28 cellular contexts compared by ENCODE assay signal in genomic region chr2:39136799-39137198, GRCh38. TPM values are rescaled to one million over a fixed set of nuclear protein-coding genes. Genes with fewer than 3 reads are reported as not detected.
A peak's percentile ranks its signal among the peaks of the same experiment; 100 is the strongest.
DNase-seq lines count a peak whose midpoint lies in the region; ATAC-seq and TF ChIP-seq lines count a peak whose summit lies in the region.
"Had no signal": no experiment of that assay in that cellular context is flagged by ENCODE, and none has a peak within 500 bp of the region (broad histone marks: within the 10 kb centered on the region; RNA-seq: fewer than 3 reads in every experiment).

No MANE protein-coding gene starts in this region.

- peaks cover 5% of the 10 kb centered on the region for H3K36me3 Mint-ChIP-seq in activated CD8-positive, alpha-beta memory T cell treated with anti-CD3 and anti-CD28 coated beads, Interleukin-2, amount 10 ng/mL, durations not matched to agents 7 days and 5 days
- no peaks in the 10 kb centered on the region for H3K36me3 Mint-ChIP-seq in activated T-helper 1 cell treated with anti-CD3 and anti-CD28 coated beads, Interleukin-12 subunit alpha, Interleukin-12 subunit beta, Interleukin-2, Interleukin-4 antibody, amounts not matched to agents 30 ng/mL and 10 ng/mL and 1 ng/mL, durations not matched to agents 14 hours and 24 hours and 36 hours (ENCODE audit: low read depth)
- H3K36me3 Mint-ChIP-seq: immature natural killer cell, naive B cell, WTC11 had no signal

- CTCF ChIA-PET in activated CD8-positive, alpha-beta memory T cell treated with anti-CD3 and anti-CD28 coated beads, Interleukin-2, amount 10 ng/mL, durations not matched to agents 7 days and 5 days (lab: Charles Lee) = interaction anchor here (0.7 to 2.2 kb wide), 5 partner anchors 8 to 189 kb away, joined by 3 to 11 read pairs (median 3); no protein-coding TSS in a partner anchor

- peak; percentile 50 for ATAC-seq in activated CD8-positive, alpha-beta memory T cell treated with anti-CD3 and anti-CD28 coated beads, Interleukin-2, amount 10 ng/mL, durations not matched to agents 7 days and 5 days
- no peak for ATAC-seq in GM19328 (IDR thresholded peaks at IDR 0.05; ENCODE audit: unreplicated experiment)
- ATAC-seq: gastrocnemius medialis, WTC11 had no signal

- H3K9ac ChIP-seq in Karpas-422 (ENCODE audit: low read length) = no peak overlapping the region

- H3K9me3 ChIP-seq in Karpas-422 (ENCODE audit: low read length) = no peaks in the 10 kb centered on the region
- no peaks in the 10 kb centered on the region for H3K9me3 ChIP-seq in osteoblast (ENCODE audit: low read depth, low read length)
- H3K9me3 ChIP-seq: BE2C, gastrocnemius medialis, left ventricle myocardium inferior, suprapubic skin had no signal

- H3K27ac ChIP-seq in Karpas-422 (ENCODE audit: low read length) (peak overlapping the region; percentile 43; the same call in 1 of the 2 replicates), osteoblast (ENCODE audit: low read depth, low read length) (no peak overlapping the region)
- H3K27ac ChIP-seq: cardiac muscle cell, gastrocnemius medialis, left ventricle myocardium inferior, suprapubic skin had no signal

- H3K9me2 ChIP-seq in Karpas-422 (replicated peaks; ENCODE audit: insufficient read depth, low read length) = no peaks in the 10 kb centered on the region

- H3K4me1 ChIP-seq in Karpas-422 (ENCODE audit: low read length) (peaks cover 60% of the 10 kb centered on the region), osteoblast (ENCODE audit: insufficient read depth, low read length) (no peaks in the 10 kb centered on the region)

- H3K4me3 Mint-ChIP-seq in activated CD8-positive, alpha-beta memory T cell treated with anti-CD3 and anti-CD28 coated beads, Interleukin-2, amount 10 ng/mL, durations not matched to agents 7 days and 5 days = peak overlapping the region; percentile 45
- H3K4me3 Mint-ChIP-seq in activated T-helper 1 cell treated with anti-CD3 and anti-CD28 coated beads, Interleukin-12 subunit alpha, Interleukin-12 subunit beta, Interleukin-2, Interleukin-4 antibody, amounts not matched to agents 30 ng/mL and 10 ng/mL and 1 ng/mL, durations not matched to agents 14 hours and 24 hours and 36 hours = peak overlapping the region; percentile 21
- H3K4me3 Mint-ChIP-seq: H9, naive B cell, WTC11 had no signal

- no peaks in the 10 kb centered on the region for H3K9me3 Mint-ChIP-seq in activated CD8-positive, alpha-beta memory T cell treated with anti-CD3 and anti-CD28 coated beads, Interleukin-2, amount 10 ng/mL, durations not matched to agents 7 days and 5 days (ENCODE audit: low read depth)
- no peaks in the 10 kb centered on the region for H3K9me3 Mint-ChIP-seq in activated T-helper 1 cell treated with anti-CD3 and anti-CD28 coated beads, Interleukin-12 subunit alpha, Interleukin-12 subunit beta, Interleukin-2, Interleukin-4 antibody, amounts not matched to agents 30 ng/mL and 10 ng/mL and 1 ng/mL, durations not matched to agents 14 hours and 24 hours and 36 hours
- H3K9me3 Mint-ChIP-seq: H9, immature natural killer cell, naive B cell, WTC11 had no signal

- no peak for TF ChIP-seq CTCF in osteoblast (IDR thresholded peaks at IDR 0.05; ENCODE audit: extremely low read depth, low read depth, low read length)

- intact Hi-C loops in activated T-helper 1 cell treated with anti-CD3 and anti-CD28 coated beads, Interleukin-12 subunit alpha, Interleukin-12 subunit beta, Interleukin-2, Interleukin-4 antibody, amounts not matched to agents 30 ng/mL and 10 ng/mL and 1 ng/mL, durations not matched to agents 14 hours and 24 hours and 36 hours (cut with micrococcal nuclease) = loop anchor here (1.0 kb wide), 1 partner anchor 8 kb away; no protein-coding TSS in a partner anchor

- H4K20me1 ChIP-seq in Karpas-422 (ENCODE audit: insufficient read depth, low read depth, low read length) = no peaks in the 10 kb centered on the region
- no peaks in the 10 kb centered on the region for H4K20me1 ChIP-seq in osteoblast (ENCODE audit: insufficient read depth, low read length)

- peak overlapping the region; percentile 84 for H3K27ac Mint-ChIP-seq in activated CD8-positive, alpha-beta memory T cell treated with anti-CD3 and anti-CD28 coated beads, Interleukin-2, amount 10 ng/mL, durations not matched to agents 7 days and 5 days
- peak overlapping the region; percentile 73 for H3K27ac Mint-ChIP-seq in activated T-helper 1 cell treated with anti-CD3 and anti-CD28 coated beads, Interleukin-12 subunit alpha, Interleukin-12 subunit beta, Interleukin-2, Interleukin-4 antibody, amounts not matched to agents 30 ng/mL and 10 ng/mL and 1 ng/mL, durations not matched to agents 14 hours and 24 hours and 36 hours

- H3K4me2 ChIP-seq in Karpas-422 (ENCODE audit: low read depth, low read length, poor library complexity, severe bottlenecking) (no peak overlapping the region), osteoblast (ENCODE audit: insufficient read depth, low read length) (no peak overlapping the region)

- H3K36me3 ChIP-seq in Karpas-422 (ENCODE audit: insufficient read depth, low read length) = no peaks in the 10 kb centered on the region
- H3K36me3 ChIP-seq in osteoblast (ENCODE audit: insufficient read depth, low read length) = no peaks in the 10 kb centered on the region
- H3K36me3 ChIP-seq: BE2C, cardiac muscle cell, gastrocnemius medialis, left ventricle myocardium inferior, suprapubic skin had no signal

- no peak overlapping the region for H3K4me3 ChIP-seq in Karpas-422 (ENCODE audit: low read length)
- no peak overlapping the region for H3K4me3 ChIP-seq in osteoblast (ENCODE audit: insufficient read depth, low read length)
- H3K4me3 ChIP-seq: cardiac muscle cell, gastrocnemius medialis, left ventricle myocardium inferior, suprapubic skin had no signal

- H3K4me1 Mint-ChIP-seq in activated CD8-positive, alpha-beta memory T cell treated with anti-CD3 and anti-CD28 coated beads, Interleukin-2, amount 10 ng/mL, durations not matched to agents 7 days and 5 days = peaks cover 71% of the 10 kb centered on the region
- peaks cover 74% of the 10 kb centered on the region for H3K4me1 Mint-ChIP-seq in activated T-helper 1 cell treated with anti-CD3 and anti-CD28 coated beads, Interleukin-12 subunit alpha, Interleukin-12 subunit beta, Interleukin-2, Interleukin-4 antibody, amounts not matched to agents 30 ng/mL and 10 ng/mL and 1 ng/mL, durations not matched to agents 14 hours and 24 hours and 36 hours (ENCODE audit: low read depth)

- H2AFZ ChIP-seq in Karpas-422 (ENCODE audit: low read length) (no peak overlapping the region), osteoblast (ENCODE audit: low read length) (no peak overlapping the region)

- DNase-seq in activated CD8-positive, alpha-beta memory T cell treated with anti-CD3 and anti-CD28 coated beads, Interleukin-2, amount 10 ng/mL, durations not matched to agents 7 days and 5 days = no peak
- DNase-seq in activated CD8-positive, alpha-beta memory T cell treated with anti-CD3 and anti-CD28 coated beads, Interleukin-2, amount 50 U/mL, for 4 hours = no peak
- DNase-seq in Karpas-422 (no peak), osteoblast (ENCODE audit: insufficient read length, low spot score, missing footprints) (peak; percentile 78), COLO829 (ENCODE audit: low spot score) (no peak), DMS79 (lab: John Stamatoyannopoulos, UW) (no peak)
- DNase-seq in activated T-helper 1 cell treated with anti-CD3 and anti-CD28 coated beads, Interleukin-12 subunit alpha, Interleukin-12 subunit beta, Interleukin-2, Interleukin-4 antibody, amounts not matched to agents 30 ng/mL and 10 ng/mL and 1 ng/mL, durations not matched to agents 14 hours and 24 hours and 36 hours (ENCODE audit: low spot score) = no peak
- DNase-seq: activated gamma-delta T cell treated with Interleukin-2 at 50 U/mL for 16 hours; anterior cingulate cortex; BE2C; cortex of kidney; gastrocnemius medialis; H9; hippocampal formation; immature natural killer cell; Kasumi-1; left ventricle myocardium inferior; naive B cell; NCI-H1092; NCI-H1930; NCI-H69; retina; small intestine; stimulated activated CD4-positive, alpha-beta T cell treated with anti-CD3 and anti-CD28 coated beads, Interleukin-1b, Interleukin-23, amount 100 ng/mL, for 48 hours had no signal

- no peaks in the 10 kb centered on the region for H3K27me3 ChIP-seq in Karpas-422 (ENCODE audit: low read length)
- H3K27me3 ChIP-seq in osteoblast (ENCODE audit: insufficient read depth, low read length) = no peaks in the 10 kb centered on the region
- H3K27me3 ChIP-seq: BE2C, cardiac muscle cell, gastrocnemius medialis, suprapubic skin had no signal

- H3K27me3 Mint-ChIP-seq in activated CD8-positive, alpha-beta memory T cell treated with anti-CD3 and anti-CD28 coated beads, Interleukin-2, amount 10 ng/mL, durations not matched to agents 7 days and 5 days = peaks cover 2% of the 10 kb centered on the region
- H3K27me3 Mint-ChIP-seq in activated T-helper 1 cell treated with anti-CD3 and anti-CD28 coated beads, Interleukin-12 subunit alpha, Interleukin-12 subunit beta, Interleukin-2, Interleukin-4 antibody, amounts not matched to agents 30 ng/mL and 10 ng/mL and 1 ng/mL, durations not matched to agents 14 hours and 24 hours and 36 hours (ENCODE audit: insufficient read depth) = peaks cover 3% of the 10 kb centered on the region
- H3K27me3 Mint-ChIP-seq: naive B cell had no signal

- no peaks in the 10 kb centered on the region for H3K79me2 ChIP-seq in Karpas-422 (ENCODE audit: low read length)
- H3K79me2 ChIP-seq in osteoblast (ENCODE audit: insufficient read depth, low read length) = no peaks in the 10 kb centered on the region

RNA-seq across cellular contexts. Expression of gene SOS1, which starts 15.9 kb away (rescaled TPM):
- total RNA-seq in activated CD8-positive, alpha-beta memory T cell treated with anti-CD3 and anti-CD28 coated beads, Interleukin-2, amount 10 ng/mL, durations not matched to agents 7 days and 5 days = 100 to 1,000 TPM; 134 to 186 TPM
- 34.6 and 91.7 TPM in 2 replicates for total RNA-seq in Karpas-422 (2014; rRNA removed; shearing (Covaris generic); ENCODE audit: low replicate concordance)
- 55.1 and 61.0 TPM in 2 replicates for total RNA-seq in activated T-helper 1 cell treated with anti-CD3 and anti-CD28 coated beads, Interleukin-12 subunit alpha, Interleukin-12 subunit beta, Interleukin-2, Interleukin-4 antibody, amounts not matched to agents 30 ng/mL and 10 ng/mL and 1 ng/mL, durations not matched to agents 14 hours and 24 hours and 36 hours
- total RNA-seq in osteoblast = 21.8 and 28.6 TPM in 2 replicates
